Comparison of ENCODE assay signal across 13 cellular contexts in genomic region chr18:35662293-35663062, GRCh38.
DNase-seq lines count a peak whose midpoint lies in the region; ATAC-seq, FAIRE-seq and TF ChIP-seq lines count a peak whose summit lies in the region.
"Had no signal": no experiment of that assay in that cellular context is flagged by ENCODE, and none has a peak within 500 bp of the region (broad histone marks: within the 10 kb centered on the region; RNA-seq: fewer than 3 reads in every experiment).

No MANE protein-coding gene starts in this region.

- intact Hi-C loops in A673 (cut with micrococcal nuclease; ENCODE audit: unreplicated experiment): no loop called here

- POLR2A ChIA-PET in A673 (lab: Charles Lee; ENCODE audit: low non-redundant PET): no interaction called here

- no peak for TF ChIP-seq POLR2A in GM12891 (IDR thresholded peaks at IDR 0.05; ENCODE audit: low read depth, low read length)

- peak; percentile 76 for FAIRE-seq in GM12891 (lab: Jason Lieb, UNC)
- FAIRE-seq: RCC 7860 had no signal

- no peak overlapping the region for H3K9ac ChIP-seq in MM.1S (ENCODE audit: low read length)

- TF ChIP-seq CTCF in MM.1S (IDR thresholded peaks at IDR 0.05; ENCODE audit: low read length) (no peak), A673 (conservative IDR thresholded peaks at IDR 0.05; ENCODE audit: low read depth, low read length) (no peak)

- no TSS peak for BruUV-seq in A673 (replicated peaks; lab: Mats Ljungman, UMichigan)

- H3K27ac ChIP-seq in MM.1S (ENCODE audit: low read length) (peak overlapping the region; percentile 31; the same call in 1 of the 2 replicates), substantia nigra (ENCODE audit: low read depth, low read length, poor library complexity, severe bottlenecking) (no peak overlapping the region), A673 (ENCODE audit: low read depth, low read length, poor library complexity, severe bottlenecking) (no peak overlapping the region)

- peak overlapping the region; percentile 34; the same call in 1 of the 2 replicates for H3K4me2 ChIP-seq in MM.1S (ENCODE audit: low read depth, low read length)

- H3K36me3 ChIP-seq in MM.1S (replicated peaks; ENCODE audit: insufficient read depth, low read length) (no peaks in the 10 kb centered on the region), A673 (ENCODE audit: insufficient read depth, low read length, poor library complexity, severe bottlenecking) (no peaks in the 10 kb centered on the region)

- H3F3A ChIP-seq in MM.1S (ENCODE audit: insufficient read depth, low read length): no peaks in the 10 kb centered on the region; the same call in 1 of the 2 replicates

- ATAC-seq in GM19452 (IDR thresholded peaks at IDR 0.05; ENCODE audit: unreplicated experiment) (peak; percentile 79), HG02943 (IDR thresholded peaks at IDR 0.05; ENCODE audit: low read depth, unreplicated experiment) (peak; percentile 72)

- H4K20me1 ChIP-seq in MM.1S (ENCODE audit: insufficient read depth, low read length): no peaks in the 10 kb centered on the region

- CTCF ChIA-PET in A673 (lab: Charles Lee): no interaction called here

- H3K9me3 ChIP-seq in MM.1S (replicated peaks; ENCODE audit: insufficient read depth, low read length) (no peaks in the 10 kb centered on the region), A673 (ENCODE audit: low read depth, low read length, poor library complexity, severe bottlenecking) (no peaks in the 10 kb centered on the region)

- no peaks in the 10 kb centered on the region for H3K9me2 ChIP-seq in MM.1S (replicated peaks; ENCODE audit: insufficient read depth, low read length)

- no peak overlapping the region for H2AFZ ChIP-seq in MM.1S (ENCODE audit: low read length)

- H3K4me3 ChIP-seq in MM.1S (ENCODE audit: low read length) (no peak overlapping the region), A673 (ENCODE audit: low read depth, low read length, poor library complexity, severe bottlenecking) (no peak overlapping the region)

- H3K79me2 ChIP-seq in MM.1S (ENCODE audit: low read length): peaks cover 4% of the 10 kb centered on the region; the same call in 1 of the 2 replicates

- DNase-seq in GM12891 (ENCODE audit: insufficient read length, low spot score) (no peak), MM.1S (peak; percentile 53), substantia nigra (lab: John Stamatoyannopoulos, UW) (no peak), A673 (ENCODE audit: low spot score) (no peak)
- DNase-seq in stimulated activated CD4-positive, alpha-beta T cell treated with anti-CD3 and anti-CD28 coated beads, Interleukin-15, amount 100 ng/mL, for 24 hours: no peak
- DNase-seq in activated T-cell treated with anti-CD3 and anti-CD28 coated beads, Interleukin-2, amount 50 U/mL, for 48 hours: no peak
- DNase-seq: activated CD4-positive, CD25-positive, alpha-beta regulatory T cell; activated naive CD4-positive, alpha-beta T cell treated with anti-CD3 and anti-CD28 coated beads, Interleukin-2, amount 10 ng/mL, durations not matched to agents 7 days and 5 days; NCI-H2029; NCI-H774 had no signal

- H3K4me1 ChIP-seq in MM.1S (ENCODE audit: low read length) (peaks cover 15% of the 10 kb centered on the region), A673 (ENCODE audit: insufficient read depth, low read length, poor library complexity, severe bottlenecking) (no peaks in the 10 kb centered on the region)

- H3K27me3 ChIP-seq in MM.1S (replicated peaks; ENCODE audit: insufficient read depth, low read length) (no peaks in the 10 kb centered on the region), A673 (replicated peaks; ENCODE audit: insufficient read depth, low read depth, low read length, poor library complexity) (no peaks in the 10 kb centered on the region)

TF ChIP-seq in GM12891, 5 proteins besides CTCF, POLR2A, EP300 and RAD21:
- TF ChIP-seq PAX5 (IDR thresholded peaks at IDR 0.05; ENCODE audit: insufficient read depth, low read length, severe bottlenecking): no peak
- TF ChIP-seq SPI1 (IDR thresholded peaks at IDR 0.05; ENCODE audit: low read depth, low read length): no peak
- TF ChIP-seq POLR2AphosphoS5 (IDR thresholded peaks at IDR 0.05; ENCODE audit: low read depth, low read length): no peak
- no peak for TF ChIP-seq POU2F2 (IDR thresholded peaks at IDR 0.05; ENCODE audit: low read depth, low read length)
- no peak for TF ChIP-seq TAF1 (IDR thresholded peaks at IDR 0.05; ENCODE audit: low read depth, low read length)
